ENCODE assay signal across 35 cellular contexts in the genomic region with DNA sequence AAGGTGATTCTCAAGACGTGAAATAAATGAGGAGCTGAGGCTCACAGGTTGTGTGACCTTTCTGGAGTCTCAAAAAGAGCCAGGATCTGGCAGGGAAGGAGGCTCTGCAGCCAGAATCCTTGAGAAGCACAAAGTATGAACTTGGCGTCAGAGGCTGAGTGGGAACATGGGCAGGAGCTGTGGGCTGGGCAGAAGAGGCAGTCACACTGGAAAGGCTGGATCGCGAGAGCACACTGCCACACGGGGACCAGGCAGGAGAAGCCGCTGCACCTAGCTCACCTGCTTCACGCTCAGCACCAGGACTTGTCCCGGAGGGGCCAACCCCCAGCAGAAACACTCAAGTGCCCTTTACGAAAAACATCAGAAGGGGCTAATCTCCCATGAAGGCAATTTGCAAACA.
DNase-seq lines count a peak whose midpoint lies in the region; ATAC-seq and TF ChIP-seq lines count a peak whose summit lies in the region.
"Had no signal": no experiment of that assay in that cellular context is flagged by ENCODE, and none has a peak within 500 bp of the region (broad histone marks: within the 10 kb centered on the region; RNA-seq: fewer than 3 reads in every experiment).

No MANE protein-coding gene starts in this region.

- TF ChIP-seq CTCF in C4-2B (conservative IDR thresholded peaks at IDR 0.05) (no peak), endodermal cell (conservative IDR thresholded peaks at IDR 0.05) (no peak), WERI-Rb-1 (IDR thresholded peaks at IDR 0.05; ENCODE audit: low read depth, low read length) (no peak)

- H3K27me3 ChIP-seq in endodermal cell (ENCODE audit: control insufficient read depth, insufficient read depth, low read length, poor library complexity, severe bottlenecking) (no peaks in the 10 kb centered on the region), WERI-Rb-1 (ENCODE audit: insufficient read depth, low read depth, severe bottlenecking) (no peaks in the 10 kb centered on the region)
- H3K27me3 ChIP-seq: BE2C, pancreas, right atrium auricular region, vagina had no signal

- H3K36me3 ChIP-seq in endodermal cell (ENCODE audit: control insufficient read depth, insufficient read depth, low read length) (no peaks in the 10 kb centered on the region), WERI-Rb-1 (no peaks in the 10 kb centered on the region)
- H3K36me3 ChIP-seq: BE2C, left ventricle myocardium inferior, pancreas, right atrium auricular region, vagina had no signal

- H3K27ac Mint-ChIP-seq in endodermal cell: no peak overlapping the region
- H3K27ac Mint-ChIP-seq: activated T-helper 17 cell treated with anti-CD3 and anti-CD28 coated beads, Interleukin-2, amount 50 U/mL, for 72 hours; IgD-negative memory B cell; natural killer cell; stimulated activated effector memory CD8-positive, alpha-beta T cell treated with anti-CD3 and anti-CD28 coated beads, Interleukin-12 subunit alpha, Interleukin-12 subunit beta, amount 100 ng/mL, for 72 hours had no signal

- DNase-seq in endodermal cell: peak; percentile 63
- DNase-seq in medulla oblongata (ENCODE audit: extremely low spot score): peak; percentile 56
- DNase-seq in sciatic nerve (ENCODE audit: low spot score): no peak
- no peak for DNase-seq in NCI-H526 (lab: John Stamatoyannopoulos, UW)
- no peak for DNase-seq in activated CD8-positive, alpha-beta memory T cell treated with anti-CD3 and anti-CD28 coated beads, Interleukin-2, amount 50 U/mL, for 48 hours
- DNase-seq in WERI-Rb-1: no peak
- no peak for DNase-seq in OCI-M1 (lab: John Stamatoyannopoulos, UW)
- DNase-seq: activated CD4-positive, alpha-beta T cell treated with anti-CD3 and anti-CD28 coated beads, Interleukin-2, amount 50 U/mL, for 48 hours; activated CD8-positive, alpha-beta memory T cell treated with anti-CD3 and anti-CD28 coated beads, Interleukin-2, amount 50 U/mL, for 4 hours; activated naive CD4-positive, alpha-beta T cell treated with anti-CD3 and anti-CD28 coated beads, Interleukin-2, amount 50 U/mL, for 16 hours; BE2C; erythroblast; GDM1; H7; left ventricle myocardium inferior; natural killer cell; NCI-H1092; NCI-H187; NCI-H2171 treated with DMSO at 0.1 percent for 48 hours; NCI-H524; NK-92 treated with Interleukin-12 subunit alpha and Interleukin-12 subunit beta, amount 100 ng/mL, for 24 hours; pancreas; SHP77 treated with DMSO at 0.1 percent for 48 hours; stimulated activated CD4-positive, alpha-beta T cell treated with anti-CD3 and anti-CD28 coated beads, Interleukin-4, amount 100 ng/mL, for 1 hour; substantia nigra; SW 1271; T1000 had no signal

- H3K4me1 Mint-ChIP-seq in endodermal cell: peaks cover 23% of the 10 kb centered on the region
- H3K4me1 Mint-ChIP-seq: activated T-helper 17 cell treated with anti-CD3 and anti-CD28 coated beads, Interleukin-2, amount 50 U/mL, for 72 hours; natural killer cell; stimulated activated effector memory CD8-positive, alpha-beta T cell treated with anti-CD3 and anti-CD28 coated beads, Interleukin-12 subunit alpha, Interleukin-12 subunit beta, amount 100 ng/mL, for 72 hours had no signal

- no peak overlapping the region for H3K4me3 Mint-ChIP-seq in endodermal cell
- H3K4me3 Mint-ChIP-seq: activated T-helper 17 cell treated with anti-CD3 and anti-CD28 coated beads, Interleukin-2, amount 50 U/mL, for 72 hours; IgD-negative memory B cell; natural killer cell; stimulated activated effector memory CD8-positive, alpha-beta T cell treated with anti-CD3 and anti-CD28 coated beads, Interleukin-12 subunit alpha, Interleukin-12 subunit beta, amount 100 ng/mL, for 72 hours had no signal

- no peaks in the 10 kb centered on the region for H3K9me3 Mint-ChIP-seq in endodermal cell
- H3K9me3 Mint-ChIP-seq: activated T-helper 17 cell treated with anti-CD3 and anti-CD28 coated beads, Interleukin-2, amount 50 U/mL, for 72 hours; IgD-negative memory B cell had no signal

- H3K27ac ChIP-seq in C4-2B (peak overlapping the region; percentile 33; the same call in 1 of the 2 replicates), endodermal cell (ENCODE audit: low read depth, low read length) (no peak overlapping the region), WERI-Rb-1 (no peak overlapping the region)
- H3K27ac ChIP-seq: A549, pancreas, right atrium auricular region, vagina had no signal

- 93 to 94% methylated on average over 2 to 9 of the region's 9 CpGs for WGBS in endodermal cell (ENCODE audit: insufficient coverage in 1 of 2, insufficient read length in 1 of 2), 2 experiments

- H3K4me1 ChIP-seq in endodermal cell (ENCODE audit: control insufficient read depth, insufficient read depth, low read length): no peaks in the 10 kb centered on the region
- H3K4me1 ChIP-seq: A549 had no signal

- H3K36me3 Mint-ChIP-seq in endodermal cell (ENCODE audit: low read depth): no peaks in the 10 kb centered on the region
- H3K36me3 Mint-ChIP-seq: IgD-negative memory B cell; natural killer cell; stimulated activated effector memory CD8-positive, alpha-beta T cell treated with anti-CD3 and anti-CD28 coated beads, Interleukin-12 subunit alpha, Interleukin-12 subunit beta, amount 100 ng/mL, for 72 hours had no signal

- intact Hi-C loops in sciatic nerve (cut with DNase I): no loop called here

- H3K9me3 ChIP-seq in endodermal cell (ENCODE audit: control insufficient read depth, low read length): no peaks in the 10 kb centered on the region
- no peaks in the 10 kb centered on the region for H3K9me3 ChIP-seq in WERI-Rb-1 (ENCODE audit: severe bottlenecking)
- H3K9me3 ChIP-seq: A549, BE2C, left ventricle myocardium inferior, pancreas, right atrium auricular region, vagina had no signal

- H3K4me3 ChIP-seq in endodermal cell (ENCODE audit: low read length): no peak overlapping the region
- H3K4me3 ChIP-seq in WERI-Rb-1 (ENCODE audit: low read depth, low read length): no peak overlapping the region
- H3K4me3 ChIP-seq: A549, left ventricle myocardium inferior, pancreas, right atrium auricular region, vagina had no signal

- H3K27me3 Mint-ChIP-seq in endodermal cell (ENCODE audit: insufficient read depth): peaks cover 10% of the 10 kb centered on the region

- ATAC-seq in sciatic nerve: peak; percentile 28
- ATAC-seq: A549; activated CD4-positive, CD25-positive, alpha-beta regulatory T cell treated with anti-CD3 and anti-CD28 coated beads, Interleukin-2, amount 50 U/mL, for 24 hours; activated T-helper 17 cell treated with anti-CD3 and anti-CD28 coated beads, Interleukin-2, amount 50 U/mL, for 72 hours; natural killer cell; pancreas; stimulated activated effector memory CD8-positive, alpha-beta T cell treated with anti-CD3 and anti-CD28 coated beads, Interleukin-12 subunit alpha, Interleukin-12 subunit beta, amount 100 ng/mL, for 72 hours had no signal

- no peak overlapping the region for H3K9ac ChIP-seq in endodermal cell (ENCODE audit: extremely low read depth, low read length, poor library complexity, severe bottlenecking)

Comparison
In these comparisons a context has a peak if more than half of its experiments do, and no peak if none do; other contexts are left out.
1. DNase-seq: peak in endodermal cell (single experiment) and medulla oblongata (single experiment); none in sciatic nerve (single experiment), NCI-H526 (0 of 2), activated CD8-positive, alpha-beta memory T cell treated with anti-CD3 and anti-CD28 coated beads, Interleukin-2, amount 50 U/mL, for 48 hours (single experiment), WERI-Rb-1 (single experiment) and OCI-M1 (single experiment).